In genomic region chr2:23594079-23594494, GRCh38 we compare ENCODE assay signal across 11 cellular contexts.
A peak's percentile ranks its signal among the peaks of the same experiment; 100 is the strongest.
DNase-seq lines count a peak whose midpoint lies in the region; ATAC-seq and TF ChIP-seq lines count a peak whose summit lies in the region.
"Had no signal": no experiment of that assay in that cellular context is flagged by ENCODE, and none has a peak within 500 bp of the region (broad histone marks: within the 10 kb centered on the region; RNA-seq: fewer than 3 reads in every experiment).

No MANE protein-coding gene starts in this region.

- H3K27ac ChIP-seq in prostate gland, result peak overlapping the region; percentile 76 to 77
- no peak overlapping the region for H3K27ac ChIP-seq in RWPE1

- no peak for TF ChIP-seq POLR2A in prostate gland (IDR thresholded peaks at IDR 0.05)

- in situ Hi-C loops in G401 (cut with HindIII; ENCODE audit: low sequenced_read_pairs), result no loop called here

- TF ChIP-seq CTCF in choroid plexus epithelial cell (conservative IDR thresholded peaks at IDR 0.05; ENCODE audit: low read depth, low read length) (no peak), prostate gland (IDR thresholded peaks at IDR 0.05) (no peak), RWPE1 (conservative IDR thresholded peaks at IDR 0.05; ENCODE audit: low read depth) (no peak)

- intact Hi-C loops in prostate gland (cut with DNase I), result no loop called here

- WGBS in prostate gland, result 12% methylated on average over 18 of the region's 18 CpGs

- H3K4me3 ChIP-seq in choroid plexus epithelial cell (ENCODE audit: low read depth, low read length), result peak overlapping the region; percentile 12
- H3K4me3 ChIP-seq in prostate gland, result no peak overlapping the region

- peak; percentile 19 for DNase-seq in G401 (ENCODE audit: low spot score)
- peak; percentile 96 to 99 for DNase-seq in NCI-H2081 (lab: John Stamatoyannopoulos, UW)
- peak; percentile 12 for DNase-seq in choroid plexus epithelial cell (ENCODE audit: low read depth)
- DNase-seq in prostate gland (ENCODE audit: low spot score), result peak; percentile 32
- DNase-seq in AG20443 (ENCODE audit: low spot score), result no peak
- DNase-seq in NCI-H446 (lab: John Stamatoyannopoulos, UW), result no peak
- no peak for DNase-seq in RWPE1 (ENCODE audit: low spot score)
- DNase-seq: CD8-positive, alpha-beta memory T cell; hypothalamus; Karpas-422 had no signal

- POLR2A ChIA-PET in RWPE1 (lab: Yijun Ruan, JAX; ENCODE audit: low non-redundant PET), result no interaction called here

- no peaks in the 10 kb centered on the region for H3K9me3 ChIP-seq in prostate gland

- no peak for ATAC-seq in GM18498 (IDR thresholded peaks at IDR 0.05; ENCODE audit: unreplicated experiment)

- peaks cover 10% of the 10 kb centered on the region for H3K4me1 ChIP-seq in prostate gland (replicated peaks)

- no peaks in the 10 kb centered on the region for H3K27me3 ChIP-seq in prostate gland (replicated peaks; ENCODE audit: insufficient read depth)

- no peaks in the 10 kb centered on the region for H3K36me3 ChIP-seq in prostate gland

- CTCF ChIA-PET in RWPE1 (lab: Yijun Ruan, JAX), result no interaction called here

Comparison
In these comparisons a context has a peak if more than half of its experiments do, and no peak if none do; other contexts are left out.
1. DNase-seq: peak in G401 (single experiment), NCI-H2081 (2 of 2), choroid plexus epithelial cell (single experiment) and prostate gland (single experiment); none in AG20443 (single experiment), NCI-H446 (0 of 2) and RWPE1 (single experiment).